12 cellular contexts compared by ENCODE assay signal in the genomic region with DNA sequence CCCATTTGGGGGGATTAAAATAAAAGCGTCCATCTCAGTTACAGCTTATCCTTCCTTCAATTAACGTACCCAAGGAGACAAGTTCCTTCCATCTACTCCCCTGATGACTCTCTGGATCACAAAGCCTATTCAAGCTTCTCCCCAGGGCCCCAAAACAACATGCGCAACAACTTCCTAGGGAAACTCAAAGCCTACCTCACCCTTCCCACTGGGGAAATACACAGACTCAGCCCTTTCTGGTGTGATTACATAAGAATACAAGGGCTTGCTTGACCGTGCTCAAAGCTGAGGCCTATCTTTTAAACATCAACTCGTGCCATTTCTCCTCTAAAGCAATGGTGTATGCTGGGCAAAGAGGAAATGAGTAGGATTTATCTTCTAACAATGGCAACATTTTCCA.
DNase-seq lines count a peak whose midpoint lies in the region; ATAC-seq and TF ChIP-seq lines count a peak whose summit lies in the region.
"Had no signal": no experiment of that assay in that cellular context is flagged by ENCODE, and none has a peak within 500 bp of the region (broad histone marks: within the 10 kb centered on the region; RNA-seq: fewer than 3 reads in every experiment).

No MANE protein-coding gene starts in this region.

- H2BK20ac ChIP-seq in H9 (ENCODE audit: low read depth, low read length, poor library complexity, severe bottlenecking) = no peak overlapping the region

- no peaks in the 10 kb centered on the region for H3K9me3 ChIP-seq in H9 (ENCODE audit: control insufficient read depth, low read depth, low read length)
- no peaks in the 10 kb centered on the region for H3K9me3 ChIP-seq in SK-N-SH
- H3K9me3 ChIP-seq in hepatocyte (ENCODE audit: low read depth) = no peaks in the 10 kb centered on the region
- H3K9me3 ChIP-seq: thyroid gland had no signal

- H3K4me2 ChIP-seq in H9 (ENCODE audit: insufficient read depth, insufficient read length, low read length) = no peak overlapping the region
- H3K4me2 ChIP-seq in SK-N-SH = peak overlapping the region; percentile 30
- H3K4me2 ChIP-seq in hepatocyte = no peak overlapping the region

- no peaks in the 10 kb centered on the region for H3K79me1 ChIP-seq in H9 (ENCODE audit: insufficient read depth, low read depth, low read length, poor library complexity, severe bottlenecking)

- no peak overlapping the region for H3K56ac ChIP-seq in H9 (ENCODE audit: insufficient read length, low read depth, low read length)

- peak; percentile 58 for DNase-seq in H9
- no peak for DNase-seq in SK-N-SH
- DNase-seq in hepatocyte (ENCODE audit: low spot score) = no peak
- DNase-seq in putamen (ENCODE audit: low spot score) = peak; percentile 37
- DNase-seq in SKM-1 treated with dmso at 0.1 percent for 144 hours (lab: John Stamatoyannopoulos, UW; ENCODE audit: unreplicated experiment) = no peak
- DNase-seq in NCI-H146 (lab: John Stamatoyannopoulos, UW) = no peak
- DNase-seq in NCI-H748 (lab: John Stamatoyannopoulos, UW; ENCODE audit: unreplicated experiment) = no peak
- DNase-seq: activated CD8-positive, alpha-beta memory T cell treated with anti-CD3 and anti-CD28 coated beads for 24 hours; naive B cell; NCI-H446 treated with DMSO at 0.1 percent for 48 hours; thyroid gland had no signal

- no peak overlapping the region for H2BK120ac ChIP-seq in H9 (ENCODE audit: low read depth, low read length, poor library complexity, severe bottlenecking)

- CTCF ChIA-PET in SK-N-SH (lab: Yijun Ruan, JAX) = interaction anchor here (1.1 to 1.9 kb wide), 3 partner anchors 9 to 26 kb away, joined by 3 to 5 read pairs (median 4); no protein-coding TSS in a partner anchor

- peaks cover 16 to 22% of the 10 kb centered on the region in 2 experiments for H3K4me1 Mint-ChIP-seq in H9

- H4K20me1 ChIP-seq in H9 (ENCODE audit: control insufficient read depth, insufficient read depth, insufficient read length) (no peaks in the 10 kb centered on the region), SK-N-SH (ENCODE audit: insufficient read depth) (no peaks in the 10 kb centered on the region), hepatocyte (ENCODE audit: insufficient read depth, poor library complexity, severe bottlenecking) (no peaks in the 10 kb centered on the region)

- no peak overlapping the region; a peak in 1 of 7 replicates for H3K27ac Mint-ChIP-seq in H9

- no peak overlapping the region for H4K5ac ChIP-seq in H9 (ENCODE audit: insufficient read length, low read depth, low read length)

- no peak for TF ChIP-seq RAD21 in SK-N-SH (IDR thresholded peaks at IDR 0.05; ENCODE audit: low read length)

- H3K27ac ChIP-seq in H9 (ENCODE audit: insufficient read length, low read depth, low read length) (no peak overlapping the region), SK-N-SH (ENCODE audit: low read depth in 2 of 2, low read length in 1 of 2) (peak overlapping the region; percentile 82 to 86), hepatocyte (peak overlapping the region; percentile 47)

- H3K36me3 ChIP-seq in SK-N-SH (replicated peaks in 1 of 2; ENCODE audit: control insufficient read depth in 1 of 2, insufficient read depth in 2 of 2, low read length in 1 of 2) (peaks cover 42 to 64% of the 10 kb centered on the region in 2 experiments), hepatocyte (replicated peaks; ENCODE audit: insufficient read depth, low read depth) (no peaks in the 10 kb centered on the region)

- no peaks in the 10 kb centered on the region for H3K23me2 ChIP-seq in H9 (ENCODE audit: insufficient read length, low read depth, low read length, poor library complexity, severe bottlenecking)

- H4K8ac ChIP-seq in H9 (replicated peaks; ENCODE audit: insufficient read length, low read depth, low read length) = no peak overlapping the region

- H3K79me2 ChIP-seq in H9 (ENCODE audit: insufficient read depth, low read length) = no peaks in the 10 kb centered on the region
- peaks cover 99% of the 10 kb centered on the region for H3K79me2 ChIP-seq in SK-N-SH (ENCODE audit: insufficient read depth)
- H3K79me2 ChIP-seq in hepatocyte = peaks cover 68% of the 10 kb centered on the region

- H2BK5ac ChIP-seq in H9 (ENCODE audit: insufficient read length, low read length) = no peak overlapping the region

- no peak overlapping the region for H3K23ac ChIP-seq in H9 (ENCODE audit: insufficient read length, low read depth, low read length)

- H3K18ac ChIP-seq in H9 (ENCODE audit: insufficient read length, low read depth, low read length) = no peak overlapping the region

- H3K27me3 Mint-ChIP-seq in H9 (ENCODE audit: low read depth) = peaks cover 9% of the 10 kb centered on the region
- H3K27me3 Mint-ChIP-seq: naive B cell had no signal

- no peak overlapping the region for H2AK5ac ChIP-seq in H9 (ENCODE audit: insufficient read length, low read length)

- H3K14ac ChIP-seq in H9 (ENCODE audit: insufficient read depth, low read length) = no peak overlapping the region

- no peak overlapping the region; a peak in 2 of 5 replicates for H3K4me3 Mint-ChIP-seq in H9
- H3K4me3 Mint-ChIP-seq: naive B cell had no signal

- H3K9me2 ChIP-seq in SK-N-SH (no peaks in the 10 kb centered on the region), hepatocyte (replicated peaks; ENCODE audit: insufficient read depth) (no peaks in the 10 kb centered on the region)

- no peak overlapping the region for H3T11ph ChIP-seq in H9 (ENCODE audit: low read length)

- POLR2A ChIA-PET in SK-N-SH (lab: Yijun Ruan, JAX) = no interaction called here

- no peak overlapping the region for H4K91ac ChIP-seq in H9 (ENCODE audit: insufficient read length, low read depth, low read length)

- H3K4me1 ChIP-seq in H9 (ENCODE audit: insufficient read depth, low read length) = no peaks in the 10 kb centered on the region
- peaks cover 12 to 34% of the 10 kb centered on the region in 2 experiments for H3K4me1 ChIP-seq in SK-N-SH (ENCODE audit: control insufficient read depth in 1 of 2, insufficient read depth in 2 of 2, low read depth in 1 of 2, low read length in 1 of 2)
- peaks cover 9% of the 10 kb centered on the region for H3K4me1 ChIP-seq in hepatocyte (ENCODE audit: insufficient read depth)

- H3K4me3 ChIP-seq in SK-N-SH (ENCODE audit: low read depth in 2 of 2, low read length in 1 of 2) (no peak overlapping the region), hepatocyte (no peak overlapping the region)
- H3K4me3 ChIP-seq: thyroid gland had no signal

- no peak for TF ChIP-seq CTCF in H9 (conservative IDR thresholded peaks at IDR 0.05)
- TF ChIP-seq CTCF in SK-N-SH (IDR thresholded peaks at IDR 0.05) = no peak
- no peak for TF ChIP-seq CTCF in hepatocyte (IDR thresholded peaks at IDR 0.05; ENCODE audit: poor library complexity)

- H2BK12ac ChIP-seq in H9 (ENCODE audit: insufficient read length, low read depth, low read length) = no peak overlapping the region

- WGBS in H9 (ENCODE audit: extremely low coverage, insufficient read length, low lambda C conversion rate) = no CpG with 5 or more reads among the region's 5 CpGs
- 90% methylated on average over 5 of the region's 5 CpGs for WGBS in SK-N-SH (ENCODE audit: low lambda C conversion rate)
- 56% methylated on average over 5 of the region's 5 CpGs for WGBS in hepatocyte (ENCODE audit: low lambda C conversion rate, missing lambda C conversion rate)

- no peak overlapping the region for H3K9ac ChIP-seq in H9 (ENCODE audit: extremely low read depth, insufficient read length, low read length)
- H3K9ac ChIP-seq in SK-N-SH = peak overlapping the region; percentile 27; the same call in 1 of the 2 replicates

- H3K27me3 ChIP-seq in H9 (ENCODE audit: insufficient read depth, low read length) (no peaks in the 10 kb centered on the region), SK-N-SH (ENCODE audit: insufficient read depth) (no peaks in the 10 kb centered on the region), hepatocyte (no peaks in the 10 kb centered on the region)
- H3K27me3 ChIP-seq: thyroid gland had no signal

- H2AFZ ChIP-seq in H9 (ENCODE audit: low read length) = no peak overlapping the region
- H2AFZ ChIP-seq in SK-N-SH (ENCODE audit: low read depth) = no peak overlapping the region
- H2AFZ ChIP-seq in hepatocyte = no peak overlapping the region

- no peak overlapping the region for H3K4ac ChIP-seq in H9 (ENCODE audit: low read depth, low read length)

- no peak overlapping the region for H2BK15ac ChIP-seq in H9 (ENCODE audit: low read depth, low read length)

- peaks cover 0 to 4% (median 0%) of the 10 kb centered on the region in 3 experiments; a peak in 3 of 7 replicates for H3K36me3 Mint-ChIP-seq in H9 (ENCODE audit: insufficient read depth in 1 of 3, low read depth in 3 of 3)

- TF ChIP-seq EP300 in SK-N-SH (IDR thresholded peaks at IDR 0.05; ENCODE audit: borderline replicate concordance in 1 of 2, low read depth in 1 of 2, low read length in 1 of 2) = no peak

- peaks cover 38% of the 10 kb centered on the region for H3F3A ChIP-seq in SK-N-SH (replicated peaks; ENCODE audit: insufficient read depth)

- no peaks in the 10 kb centered on the region for H3K9me3 Mint-ChIP-seq in H9
- H3K9me3 Mint-ChIP-seq: naive B cell had no signal

- no peak for ATAC-seq in GM21825 (IDR thresholded peaks at IDR 0.05; ENCODE audit: unreplicated experiment)

TF ChIP-seq in SK-N-SH, 30 proteins besides CTCF, POLR2A, EP300 and RAD21:
- TF ChIP-seq, protein P1, sequence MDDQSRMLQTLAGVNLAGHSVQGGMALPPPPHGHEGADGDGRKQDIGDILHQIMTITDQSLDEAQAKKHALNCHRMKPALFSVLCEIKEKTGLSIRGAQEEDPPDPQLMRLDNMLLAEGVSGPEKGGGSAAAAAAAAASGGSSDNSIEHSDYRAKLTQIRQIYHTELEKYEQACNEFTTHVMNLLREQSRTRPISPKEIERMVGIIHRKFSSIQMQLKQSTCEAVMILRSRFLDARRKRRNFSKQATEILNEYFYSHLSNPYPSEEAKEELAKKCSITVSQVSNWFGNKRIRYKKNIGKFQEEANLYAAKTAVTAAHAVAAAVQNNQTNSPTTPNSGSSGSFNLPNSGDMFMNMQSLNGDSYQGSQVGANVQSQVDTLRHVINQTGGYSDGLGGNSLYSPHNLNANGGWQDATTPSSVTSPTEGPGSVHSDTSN (IDR thresholded peaks at IDR 0.05) = no peak
- TF ChIP-seq SMC3 (IDR thresholded peaks at IDR 0.05; ENCODE audit: low read depth, low read length) (no peak), MXI1 (IDR thresholded peaks at IDR 0.05; ENCODE audit: low read depth, low read length) (no peak)

Comparison
In these comparisons a context has a peak if more than half of its experiments do, and no peak if none do; other contexts are left out.
1. DNase-seq: peak in H9 (single experiment) and putamen (single experiment); none in SK-N-SH (single experiment), hepatocyte (single experiment), SKM-1 treated with dmso at 0.1 percent for 144 hours (single experiment), NCI-H146 (single experiment) and NCI-H748 (single experiment).